ENCODE assay signal across 25 cellular contexts in genomic region chr4:142773505-142773904, GRCh38.
A peak's percentile ranks its signal among the peaks of the same experiment; 100 is the strongest.
DNase-seq lines count a peak whose midpoint lies in the region; ATAC-seq and TF ChIP-seq lines count a peak whose summit lies in the region.
"Had no signal": no experiment of that assay in that cellular context is flagged by ENCODE, and none has a peak within 500 bp of the region (broad histone marks: within the 10 kb centered on the region; RNA-seq: fewer than 3 reads in every experiment).

No MANE protein-coding gene starts in this region.

- no peaks in the 10 kb centered on the region for H3K9me3 Mint-ChIP-seq in activated CD4-positive, alpha-beta T cell treated with anti-CD3 and anti-CD28 coated beads for 36 hours (ENCODE audit: low read depth)
- H3K9me3 Mint-ChIP-seq: CD4-positive, alpha-beta memory T cell; CD8-positive, alpha-beta memory T cell had no signal

- CTCF ChIA-PET in activated CD4-positive, alpha-beta T cell treated with anti-CD3 and anti-CD28 coated beads for 36 hours (lab: Charles Lee): interaction anchor here (0.5 to 1.2 kb wide), 2 partner anchors 17 to 194 kb away, joined by 3 to 4 read pairs; no protein-coding TSS in a partner anchor

- intact Hi-C loops in activated CD4-positive, alpha-beta T cell treated with anti-CD3 and anti-CD28 coated beads for 36 hours (cut with DNase I, micrococcal nuclease): no loop called here
- intact Hi-C loops in breast epithelium (cut with DNase I; ENCODE audit: low total_unique reads): no loop called here

- no peak for DNase-seq in activated CD4-positive, alpha-beta T cell treated with anti-CD3 and anti-CD28 coated beads for 36 hours
- DNase-seq in activated CD4-positive, alpha-beta T cell treated with anti-CD3 and anti-CD28 coated beads for 4 hours: no peak
- DNase-seq in Ammon's horn (ENCODE audit: low spot score): peak; percentile 15
- DNase-seq in inferior parietal cortex (ENCODE audit: extremely low spot score): peak; percentile 25
- DNase-seq in breast epithelium (ENCODE audit: low spot score in 2 of 2): no peak
- no peak for DNase-seq in GM10266 (ENCODE audit: extremely low spot score)
- DNase-seq: AML-193; BE2C; C1 segment of cervical spinal cord; CD4-positive, alpha-beta memory T cell; CD4-positive, CD25-positive, alpha-beta regulatory T cell; CD8-positive, alpha-beta memory T cell; COR-L47; DMS 273 treated with DMSO at 0.1 percent for 48 hours; DMS153; DMS53; DMS79; DND-41; EL; GDM1 had no signal

- H3K27me3 ChIP-seq in breast epithelium: no peaks in the 10 kb centered on the region
- H3K27me3 ChIP-seq: BE2C, BLaER1 had no signal

- no peaks in the 10 kb centered on the region for H3K4me1 ChIP-seq in breast epithelium
- H3K4me1 ChIP-seq: A549, BE2C, BLaER1 had no signal

- peaks cover 5% of the 10 kb centered on the region for H3K4me1 Mint-ChIP-seq in activated CD4-positive, alpha-beta T cell treated with anti-CD3 and anti-CD28 coated beads for 36 hours
- H3K4me1 Mint-ChIP-seq: CD14-positive monocyte; CD4-positive, alpha-beta memory T cell; CD8-positive, alpha-beta memory T cell had no signal

- TF ChIP-seq POLR2A in breast epithelium (IDR thresholded peaks at IDR 0.05): no peak

- H3K36me3 Mint-ChIP-seq in activated CD4-positive, alpha-beta T cell treated with anti-CD3 and anti-CD28 coated beads for 36 hours (ENCODE audit: low read depth): peaks cover 2% of the 10 kb centered on the region
- H3K36me3 Mint-ChIP-seq: CD14-positive monocyte; CD4-positive, alpha-beta memory T cell; CD8-positive, alpha-beta memory T cell had no signal

- TF ChIP-seq CTCF in breast epithelium (IDR thresholded peaks at IDR 0.05): no peak
- TF ChIP-seq CTCF in GM10266 (IDR thresholded peaks at IDR 0.05; ENCODE audit: control insufficient read depth, insufficient read depth, low read depth, missing control alignments): no peak

- POLR2A ChIA-PET in activated CD4-positive, alpha-beta T cell treated with anti-CD3 and anti-CD28 coated beads for 36 hours (lab: Charles Lee): no interaction called here

- H3K4me3 Mint-ChIP-seq in activated CD4-positive, alpha-beta T cell treated with anti-CD3 and anti-CD28 coated beads for 36 hours: no peak overlapping the region
- H3K4me3 Mint-ChIP-seq: CD14-positive monocyte; CD4-positive, alpha-beta memory T cell; CD4-positive, CD25-positive, alpha-beta regulatory T cell; CD8-positive, alpha-beta memory T cell had no signal

- H3K9me3 ChIP-seq in breast epithelium: no peaks in the 10 kb centered on the region
- H3K9me3 ChIP-seq: A549, BE2C, BLaER1 had no signal

- H3K27me3 Mint-ChIP-seq in activated CD4-positive, alpha-beta T cell treated with anti-CD3 and anti-CD28 coated beads for 36 hours: no peaks in the 10 kb centered on the region
- H3K27me3 Mint-ChIP-seq: CD4-positive, alpha-beta memory T cell; CD4-positive, CD25-positive, alpha-beta regulatory T cell had no signal

- peak; percentile 63 for ATAC-seq in activated CD4-positive, alpha-beta T cell treated with anti-CD3 and anti-CD28 coated beads for 36 hours
- ATAC-seq: A549, GM12878 had no signal

- no peak overlapping the region for H3K27ac Mint-ChIP-seq in activated CD4-positive, alpha-beta T cell treated with anti-CD3 and anti-CD28 coated beads for 36 hours
- H3K27ac Mint-ChIP-seq: CD14-positive monocyte; CD4-positive, alpha-beta memory T cell; CD4-positive, CD25-positive, alpha-beta regulatory T cell; CD8-positive, alpha-beta memory T cell had no signal

- no peak overlapping the region for H3K27ac ChIP-seq in breast epithelium
- H3K27ac ChIP-seq: 22Rv1, A549, BLaER1 had no signal

- H3K4me3 ChIP-seq in breast epithelium: no peak overlapping the region
- H3K4me3 ChIP-seq: A549, BLaER1, GM12878 had no signal

- no peaks in the 10 kb centered on the region for H3K36me3 ChIP-seq in breast epithelium
- H3K36me3 ChIP-seq: BE2C, BLaER1 had no signal

Comparison
In these comparisons a context has a peak if more than half of its experiments do, and no peak if none do; other contexts are left out.
1. DNase-seq: peak in Ammon's horn (single experiment) and inferior parietal cortex (single experiment); none in activated CD4-positive, alpha-beta T cell treated with anti-CD3 and anti-CD28 coated beads for 36 hours (single experiment), activated CD4-positive, alpha-beta T cell treated with anti-CD3 and anti-CD28 coated beads for 4 hours (0 of 2), breast epithelium (0 of 2) and GM10266 (single experiment).